Comparison of ENCODE assay signal across 19 cellular contexts in genomic region chr12:48776956-48777355, GRCh38. TPM values are rescaled to one million over a fixed set of nuclear protein-coding genes. Genes with fewer than 3 reads are reported as not detected.
"Had no signal": no experiment of that assay in that cellular context is flagged by ENCODE, and none has a peak within 500 bp of the region (broad histone marks: within the 10 kb centered on the region; RNA-seq: fewer than 3 reads in every experiment).

No MANE protein-coding gene starts in this region.

- H3K4me3 Mint-ChIP-seq: immature natural killer cell; naive thymus-derived CD4-positive, alpha-beta T cell; nephron progenitor cell had no signal

- H3K36me3 ChIP-seq: ovary had no signal

- H3K4me3 ChIP-seq: ovary, stomach, thoracic aorta, transverse colon had no signal

- H3K9me3 Mint-ChIP-seq: immature natural killer cell; naive thymus-derived CD4-positive, alpha-beta T cell; nephron progenitor cell had no signal

- H3K9me3 ChIP-seq: ovary, stomach, thoracic aorta, transverse colon had no signal

- H3K27ac Mint-ChIP-seq: immature natural killer cell; naive thymus-derived CD4-positive, alpha-beta T cell; nephron progenitor cell had no signal

- DNase-seq: central memory CD4-positive, alpha-beta T cell; effector memory CD4-positive, alpha-beta T cell; immature natural killer cell; left cardiac atrium; naive thymus-derived CD4-positive, alpha-beta T cell; nephron progenitor cell; ovary; stimulated activated CD4-positive, alpha-beta T cell treated with anti-CD3 and anti-CD28 coated beads, Interleukin-2, amount 100 ng/mL, for 24 hours; stimulated activated CD4-positive, alpha-beta T cell treated with anti-CD3 and anti-CD28 coated beads, Interleukin-4, amount 100 ng/mL, for 4 hours; stimulated activated naive CD4-positive, alpha-beta T cell; stomach; substantia nigra; transverse colon had no signal

- H3K27ac ChIP-seq: ovary, stomach, thoracic aorta, transverse colon had no signal

- FAIRE-seq: endometrium, frontal cortex, keratinocyte had no signal

- H3K36me3 Mint-ChIP-seq: immature natural killer cell; naive thymus-derived CD4-positive, alpha-beta T cell had no signal

- H3K27me3 ChIP-seq: ovary, stomach, transverse colon had no signal

- ATAC-seq: esophagus mucosa; left cardiac atrium; naive thymus-derived CD4-positive, alpha-beta T cell; sciatic nerve had no signal

- H3K4me1 Mint-ChIP-seq: immature natural killer cell had no signal

RNA-seq across cellular contexts. Expression of gene ADCY6, which starts 11.9 kb away (rescaled TPM):
- polyA plus RNA-seq: immature natural killer cell; naive thymus-derived CD4-positive, alpha-beta T cell had no signal
